In the genomic region with DNA sequence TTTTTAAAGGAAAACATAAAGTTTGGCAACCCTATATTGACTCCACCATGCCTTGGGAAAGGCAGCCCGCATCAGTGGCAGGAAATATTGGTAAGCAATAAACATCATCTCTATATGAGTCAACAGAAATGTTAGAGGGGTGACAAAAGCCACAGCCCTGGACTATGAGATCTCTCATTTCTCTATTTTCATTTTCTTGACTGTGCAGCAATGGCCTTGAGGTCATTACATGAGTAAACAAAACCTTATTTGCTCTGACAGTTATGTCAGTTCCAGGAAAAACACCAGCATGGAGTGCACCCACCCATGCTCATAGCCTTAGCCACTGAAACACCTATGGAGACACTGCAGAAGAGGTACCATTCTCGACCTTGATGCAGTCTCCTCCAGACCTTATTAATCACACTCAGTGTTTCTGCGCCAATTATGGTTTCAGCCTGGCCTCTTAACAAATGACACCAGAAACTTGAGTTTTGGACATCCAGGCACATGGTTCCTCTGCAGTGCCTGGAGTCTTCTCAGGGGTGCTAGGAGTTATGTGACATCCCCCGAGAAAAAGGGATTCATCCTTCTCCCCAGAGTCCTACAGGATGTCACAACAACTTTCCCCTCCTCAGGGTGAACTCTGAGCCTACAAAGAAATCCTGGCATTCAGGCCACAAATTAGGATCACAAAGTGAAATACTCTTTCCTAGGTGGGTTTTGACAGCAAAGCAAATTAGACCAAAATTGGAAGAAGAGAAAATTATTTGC, we compare ENCODE assay signal across 10 cellular contexts. TPM values are rescaled to one million over a fixed set of nuclear protein-coding genes. Genes with fewer than 3 reads are reported as not detected.
A peak's percentile ranks its signal among the peaks of the same experiment; 100 is the strongest.
DNase-seq lines count a peak whose midpoint lies in the region; ATAC-seq, FAIRE-seq and TF ChIP-seq lines count a peak whose summit lies in the region.
"Had no signal": no experiment of that assay in that cellular context is flagged by ENCODE, and none has a peak within 500 bp of the region (broad histone marks: within the 10 kb centered on the region; RNA-seq: fewer than 3 reads in every experiment).

No MANE protein-coding gene starts in this region.

- H3K4me1 ChIP-seq in gastroesophageal sphincter: no peaks in the 10 kb centered on the region

- H3K4me3 ChIP-seq in bronchial epithelial cell (ENCODE audit: low read depth, low read length) (no peak overlapping the region), gastroesophageal sphincter (no peak overlapping the region)

- no peak overlapping the region for H3K27ac ChIP-seq in gastroesophageal sphincter

- in situ Hi-C loops in GM13977 (cut with MboI; ENCODE audit: low pct_unique_long_range_greater_than_20kb, low sequenced_read_pairs, unreplicated experiment): no loop called here

- TF ChIP-seq EP300 in gastroesophageal sphincter (IDR thresholded peaks at IDR 0.05): no peak

- WGBS in gastroesophageal sphincter (ENCODE audit: low coverage in 1 of 2), 2 donors: 63 to 85% methylated on average over 3 to 4 of the region's 4 CpGs

- H3K36me3 ChIP-seq in bronchial epithelial cell (ENCODE audit: control insufficient read depth, insufficient read depth, low read length) (no peaks in the 10 kb centered on the region), gastroesophageal sphincter (no peaks in the 10 kb centered on the region)

- DNase-seq in GM13977 (ENCODE audit: low spot score) (peak; percentile 24), bronchial epithelial cell (ENCODE audit: low read depth) (peak; percentile 74), NCI-H2171 (lab: John Stamatoyannopoulos, UW) (no peak)
- no peak for DNase-seq in stimulated activated naive CD4-positive, alpha-beta T cell treated with Interleukin-2 at 50 U/mL for 16 hours (lab: John Stamatoyannopoulos, UW)
- DNase-seq in activated CD4-positive, CD25-positive, alpha-beta regulatory T cell (lab: John Stamatoyannopoulos, UW): no peak
- DNase-seq: activated naive CD4-positive, alpha-beta T cell treated with Interleukin-2 at 50 U/mL for 16 hours had no signal

- no peaks in the 10 kb centered on the region for H3K9me3 ChIP-seq in gastroesophageal sphincter

- peak; percentile 97 for ATAC-seq in GM19467 (IDR thresholded peaks at IDR 0.05; ENCODE audit: unreplicated experiment)
- ATAC-seq in HG03139 (IDR thresholded peaks at IDR 0.05; ENCODE audit: unreplicated experiment): peak; percentile 92
- no peak for ATAC-seq in gastroesophageal sphincter

- H3K27me3 ChIP-seq in bronchial epithelial cell (ENCODE audit: control insufficient read depth, insufficient read depth, low read length): no peaks in the 10 kb centered on the region
- H3K27me3 ChIP-seq in gastroesophageal sphincter: no peaks in the 10 kb centered on the region

- FAIRE-seq in bronchial epithelial cell (lab: Jason Lieb, UNC): peak; percentile 18

- TF ChIP-seq CTCF in GM13977 (IDR thresholded peaks at IDR 0.05; ENCODE audit: extremely low read depth, insufficient read depth, missing control alignments): no peak
- no peak for TF ChIP-seq CTCF in bronchial epithelial cell (IDR thresholded peaks at IDR 0.05; ENCODE audit: insufficient read depth, low read length, severe bottlenecking)
- TF ChIP-seq CTCF in gastroesophageal sphincter (IDR thresholded peaks at IDR 0.05): no peak

- TF ChIP-seq POLR2A in gastroesophageal sphincter (IDR thresholded peaks at IDR 0.05): no peak

RNA-seq across cellular contexts. Expression of a gene that starts 16.0 kb away (rescaled TPM):
- 4.2 and 13.6 TPM in 2 replicates for total RNA-seq in bronchial epithelial cell
- 100 to 1,000 TPM in 1 of 4 donors, 10 to 100 TPM in 3; 22.6 to 178 (median 40.8) TPM for total RNA-seq in gastroesophageal sphincter
- total RNA-seq: glomerular endothelial cell had no signal

Comparison
In these comparisons a context has a peak if more than half of its experiments do, and no peak if none do; other contexts are left out.
1. DNase-seq: peak in GM13977 (single experiment) and bronchial epithelial cell (single experiment); none in NCI-H2171 (single experiment), stimulated activated naive CD4-positive, alpha-beta T cell treated with Interleukin-2 at 50 U/mL for 16 hours (single experiment) and activated CD4-positive, CD25-positive, alpha-beta regulatory T cell (0 of 4).